In genomic region chr20:25278636-25279361, GRCh38 we compare ENCODE assay signal across 18 cellular contexts. TPM values are rescaled to one million over a fixed set of nuclear protein-coding genes. Genes with fewer than 3 reads are reported as not detected.
DNase-seq lines count a peak whose midpoint lies in the region; ATAC-seq, FAIRE-seq and TF ChIP-seq lines count a peak whose summit lies in the region.
"Had no signal": no experiment of that assay in that cellular context is flagged by ENCODE, and none has a peak within 500 bp of the region (broad histone marks: within the 10 kb centered on the region; RNA-seq: fewer than 3 reads in every experiment).

No MANE protein-coding gene starts in this region.

- TF ChIP-seq EP300 in HepG2 (IDR thresholded peaks at IDR 0.05; ENCODE audit: low read depth in 2 of 2, low read length in 2 of 2) (no peak), HepG2 (CRISPR knock-in tag; IDR thresholded peaks at IDR 0.05; ENCODE audit: borderline replicate concordance) (no peak)

- H3K4me1 ChIP-seq in right lobe of liver: no peaks in the 10 kb centered on the region
- no peaks in the 10 kb centered on the region for H3K4me1 ChIP-seq in HepG2 (ENCODE audit: insufficient read depth, low read length)
- peaks cover 0 to 4% (median 0%) of the 10 kb centered on the region in 3 donors for H3K4me1 ChIP-seq in pancreas
- H3K4me1 ChIP-seq in neural progenitor cell: no peaks in the 10 kb centered on the region
- H3K4me1 ChIP-seq: vagina had no signal

- H3K9me3 ChIP-seq in right lobe of liver: no peaks in the 10 kb centered on the region
- no peaks in the 10 kb centered on the region for H3K9me3 ChIP-seq in HepG2 (ENCODE audit: low read length)
- no peaks in the 10 kb centered on the region for H3K9me3 ChIP-seq in pancreas
- H3K9me3 ChIP-seq in neural progenitor cell (ENCODE audit: low read depth): no peaks in the 10 kb centered on the region
- H3K9me3 ChIP-seq: vagina had no signal

- in situ Hi-C loops in HepG2 (cut with HindIII; ENCODE audit: extremely low pct_ligation_motif_present, low pct_unique_long_range_greater_than_20kb): no loop called here

- no peaks in the 10 kb centered on the region for H3K4me1 Mint-ChIP-seq in neural progenitor cell

- H3K79me2 ChIP-seq in HepG2 (ENCODE audit: insufficient read depth, low read length): no peaks in the 10 kb centered on the region
- no peaks in the 10 kb centered on the region for H3K79me2 ChIP-seq in neural progenitor cell (ENCODE audit: low read depth)

- no peak overlapping the region for H3K27ac Mint-ChIP-seq in neural progenitor cell
- H3K27ac Mint-ChIP-seq: activated naive CD4-positive, alpha-beta T cell treated with anti-CD3 and anti-CD28 coated beads, Interleukin-2, amount 50 U/mL, for 72 hours; natural killer cell; stimulated activated effector memory CD8-positive, alpha-beta T cell treated with anti-CD3 and anti-CD28 coated beads, Interleukin-12 subunit alpha, Interleukin-12 subunit beta, amount 100 ng/mL, for 72 hours had no signal

- 97% methylated on average over 6 of the region's 26 CpGs for whole genome bisulfite sequencing in right lobe of liver (ENCODE audit: insufficient coverage, low coverage, low lambda C conversion rate, missing lambda C conversion rate)
- WGBS in HepG2 (ENCODE audit: low lambda C conversion rate): 96% methylated on average over 24 of the region's 26 CpGs
- 95 to 97% methylated on average over 26 of the region's 26 CpGs for WGBS in pancreas, 2 donors

- H3K4me3 ChIP-seq in right lobe of liver (no peak overlapping the region), HepG2 (replicated peaks in 1 of 3; ENCODE audit: insufficient read depth in 1 of 3, low read depth in 2 of 3, low read length in 3 of 3) (no peak overlapping the region), pancreas (no peak overlapping the region), neural progenitor cell (no peak overlapping the region)
- H3K4me3 ChIP-seq: cardiac muscle cell, lung, vagina had no signal

- no peaks in the 10 kb centered on the region for H3F3A ChIP-seq in neural progenitor cell (ENCODE audit: low read depth)

- H3K36me3 ChIP-seq in right lobe of liver (no peaks in the 10 kb centered on the region), HepG2 (replicated peaks in 1 of 2; ENCODE audit: control insufficient read depth in 1 of 2, insufficient read depth in 2 of 2, low read length in 2 of 2) (peaks cover 62 to 89% of the 10 kb centered on the region in 2 experiments; a peak in 4 of 5 replicates), pancreas (peaks cover 0 to 40% (median 4%) of the 10 kb centered on the region in 3 donors), neural progenitor cell (no peaks in the 10 kb centered on the region)

- no peak for TF ChIP-seq RAD21 in HepG2 (CRISPR knock-in tag; IDR thresholded peaks at IDR 0.05)

- FAIRE-seq in HepG2 (lab: Jason Lieb, UNC) (no peak), pancreas (lab: Jason Lieb, UNC) (no peak)
- FAIRE-seq: G401.6, GM12891 had no signal

- TF ChIP-seq POLR2A in right lobe of liver (IDR thresholded peaks at IDR 0.05): no peak
- no peak for TF ChIP-seq POLR2A in HepG2 (IDR thresholded peaks at IDR 0.05; ENCODE audit: insufficient read depth in 1 of 2, low read depth in 2 of 2, low read length in 2 of 2)

- H3K27me3 Mint-ChIP-seq in neural progenitor cell (ENCODE audit: insufficient read depth, low read depth): no peaks in the 10 kb centered on the region

- H3K27me3 ChIP-seq in right lobe of liver: no peaks in the 10 kb centered on the region
- no peaks in the 10 kb centered on the region for H3K27me3 ChIP-seq in HepG2 (ENCODE audit: control insufficient read depth in 1 of 2, insufficient read depth in 2 of 2, low read length in 2 of 2)
- no peaks in the 10 kb centered on the region for H3K27me3 ChIP-seq in pancreas
- H3K27me3 ChIP-seq in neural progenitor cell: no peaks in the 10 kb centered on the region
- H3K27me3 ChIP-seq: cardiac muscle cell, vagina had no signal

- DNase-seq in right lobe of liver (peak; percentile 17 to 42 (median 37)), HepG2 (ENCODE audit: low spot score) (no peak), cardiac septum (ENCODE audit: low spot score) (peak; percentile 70), pancreas (peak; percentile 4 to 51 (median 12)), NCI-H2227 (lab: John Stamatoyannopoulos, UW; ENCODE audit: unreplicated experiment) (no peak), NCI-H774 (lab: John Stamatoyannopoulos, UW) (no peak), neural progenitor cell (ENCODE audit: low spot score) (no peak)
- DNase-seq: effector CD8-positive, alpha-beta T cell; natural killer cell; NCI-H2081 had no signal

- no peak overlapping the region for H3K4me3 Mint-ChIP-seq in neural progenitor cell
- H3K4me3 Mint-ChIP-seq: natural killer cell; stimulated activated effector memory CD8-positive, alpha-beta T cell treated with anti-CD3 and anti-CD28 coated beads, Interleukin-12 subunit alpha, Interleukin-12 subunit beta, amount 100 ng/mL, for 72 hours had no signal

- no peak for ATAC-seq in right lobe of liver
- no peak for ATAC-seq in HepG2
- no peak for ATAC-seq in pancreas
- no peak for ATAC-seq in GM19467 (IDR thresholded peaks at IDR 0.05; ENCODE audit: unreplicated experiment)
- ATAC-seq: activated naive CD4-positive, alpha-beta T cell treated with anti-CD3 and anti-CD28 coated beads, Interleukin-2, amount 50 U/mL, for 72 hours; natural killer cell; stimulated activated effector memory CD8-positive, alpha-beta T cell treated with anti-CD3 and anti-CD28 coated beads, Interleukin-12 subunit alpha, Interleukin-12 subunit beta, amount 100 ng/mL, for 72 hours had no signal

- H4K20me1 ChIP-seq in HepG2 (ENCODE audit: insufficient read depth, low read length) (no peaks in the 10 kb centered on the region), neural progenitor cell (ENCODE audit: low read depth) (no peaks in the 10 kb centered on the region)

- peaks cover 17% of the 10 kb centered on the region for H3K36me3 Mint-ChIP-seq in neural progenitor cell
- H3K36me3 Mint-ChIP-seq: natural killer cell had no signal

- CTCF ChIA-PET in HepG2 (lab: Yijun Ruan, JAX; ENCODE audit: low intra/inter-chr PET ratio, low total read pairs): no interaction called here

- H3K9ac ChIP-seq in HepG2 (ENCODE audit: insufficient read depth, low read depth, low read length) (no peak overlapping the region), neural progenitor cell (no peak overlapping the region)

- no peaks in the 10 kb centered on the region for H3K9me3 Mint-ChIP-seq in neural progenitor cell
- H3K9me3 Mint-ChIP-seq: activated naive CD4-positive, alpha-beta T cell treated with anti-CD3 and anti-CD28 coated beads, Interleukin-2, amount 50 U/mL, for 72 hours; natural killer cell; stimulated activated effector memory CD8-positive, alpha-beta T cell treated with anti-CD3 and anti-CD28 coated beads, Interleukin-12 subunit alpha, Interleukin-12 subunit beta, amount 100 ng/mL, for 72 hours had no signal

- H3K4me2 ChIP-seq in HepG2 (ENCODE audit: low read depth, low read length) (no peak overlapping the region), neural progenitor cell (no peak overlapping the region)

- H2AFZ ChIP-seq in HepG2 (ENCODE audit: low read length) (no peak overlapping the region), neural progenitor cell (replicated peaks) (no peak overlapping the region)

- TF ChIP-seq CTCF in right lobe of liver (IDR thresholded peaks at IDR 0.05) (no peak), HepG2 (CRISPR knock-in tag; IDR thresholded peaks at IDR 0.05) (no peak), pancreas (IDR thresholded peaks at IDR 0.05) (no peak), neural progenitor cell (IDR thresholded peaks at IDR 0.05) (no peak)

- intact Hi-C loops in right lobe of liver (cut with DNase I): loop anchor here in 1 of 2 donors (10.0 kb wide), 1 partner anchor 84 kb away; the partner anchor contains the start of gene ENTPD6
- intact Hi-C loops in HepG2 (cut with micrococcal nuclease; ENCODE audit: unreplicated experiment): no loop called here
- intact Hi-C loops in cardiac septum (cut with DNase I): no loop called here
- intact Hi-C loops in pancreas (cut with DNase I): no loop called here

- H3K27ac ChIP-seq in right lobe of liver (no peak overlapping the region), HepG2 (ENCODE audit: extremely low read length, insufficient read depth, low read length) (no peak overlapping the region), pancreas (no peak overlapping the region), neural progenitor cell (no peak overlapping the region)
- H3K27ac ChIP-seq: cardiac muscle cell, vagina had no signal

- POLR2A ChIA-PET in HepG2 (lab: Yijun Ruan, JAX): no interaction called here

- no TSS peak for BruUV-seq in HepG2 (replicated peaks; lab: Mats Ljungman, UMichigan)

TF ChIP-seq in HepG2, 621 proteins besides CTCF, POLR2A, EP300 and RAD21 (continues in another document):
- no peak for TF ChIP-seq YEATS4 (CRISPR knock-in tag; IDR thresholded peaks at IDR 0.05; ENCODE audit: borderline replicate concordance)
- TF ChIP-seq MEF2D (CRISPR knock-in tag; IDR thresholded peaks at IDR 0.05): no peak

RNA-seq across cellular contexts. Expression of gene PYGB, which starts 30.9 kb away (rescaled TPM):
- 10 to 100 TPM in 3 of 6 experiments, 1 to 10 TPM in 3; 6.6 to 27.4 (median 13.2) TPM for total RNA-seq in right lobe of liver
- 82.0 and 86.3 TPM in 2 replicates for total RNA-seq in HepG2 (2016; rRNA removed; fragmentation: Illumina TruSeq; extraction: Trizol)
- total RNA-seq in HepG2 (2016; cell fraction: cytosol; rRNA removed; fragmentation: Illumina TruSeq; extraction: Trizol; ENCODE audit: low read depth): 5.4 and 6.5 TPM in 2 replicates
- 69.1 and 89.6 TPM in 2 replicates for total RNA-seq in HepG2 (2016; cell fraction: insoluble cytoplasmic fraction; rRNA removed; fragmentation: Illumina TruSeq; extraction: Trizol)
- 18.0 and 19.5 TPM in 2 replicates for total RNA-seq in HepG2 (2016; cell fraction: membrane; rRNA removed; fragmentation: Illumina TruSeq; extraction: Trizol)
- total RNA-seq in HepG2 (2016; cell fraction: nucleus; rRNA removed; fragmentation: Illumina TruSeq; extraction: Trizol): 59.8 and 63.0 TPM in 2 replicates
- polyA plus RNA-seq in HepG2 (2011; rRNA removed): 24.2 and 37.5 TPM in 2 replicates
- polyA plus RNA-seq in HepG2 (2011; cell fraction: cytosol; rRNA removed): 24.4 and 27.4 TPM in 2 replicates
- polyA plus RNA-seq in HepG2 (2011; cell fraction: nucleus; rRNA removed): 111 and 112 TPM in 2 replicates
- polyA plus RNA-seq in HepG2 (2012): 26.9 and 46.5 TPM in 2 replicates
- polyA plus RNA-seq in HepG2 (2016; cell fraction: cytosol; fragmentation: Illumina TruSeq; extraction: Trizol; ENCODE audit: low read depth): 3.5 TPM in 2 replicates
- polyA plus RNA-seq in HepG2 (2016; cell fraction: insoluble cytoplasmic fraction; fragmentation: Illumina TruSeq; extraction: Trizol; ENCODE audit: low read depth): 45.7 and 58.6 TPM in 2 replicates
- 7.2 and 9.8 TPM in 2 replicates for polyA plus RNA-seq in HepG2 (2016; cell fraction: membrane; fragmentation: Illumina TruSeq; extraction: Trizol; ENCODE audit: low read depth)
- polyA plus RNA-seq in HepG2 (2016; cell fraction: nucleus; fragmentation: Illumina TruSeq; extraction: Trizol; ENCODE audit: insufficient read depth, low read depth): 79.7 and 85.5 TPM in 2 replicates
- polyA minus RNA-seq in HepG2 (2011; rRNA and poly(A)+ RNA removed; ENCODE audit: low replicate concordance): 26.5 and 80.5 TPM in 2 replicates
- 36.1 and 38.1 TPM in 2 replicates for polyA minus RNA-seq in HepG2 (2011; cell fraction: cytosol; rRNA and poly(A)+ RNA removed)
- 27.9 and 31.3 TPM in 2 replicates for polyA minus RNA-seq in HepG2 (2011; cell fraction: nucleus; rRNA and poly(A)+ RNA removed)
- total RNA-seq in cardiac septum: 386 TPM
- total RNA-seq in pancreas: 10 to 100 TPM; 17.4 to 25.0 (median 23.7) TPM
- 10 to 100 TPM; 37.2 TPM for polyA plus RNA-seq in pancreas
- 40.9 and 76.7 TPM in 2 replicates for total RNA-seq in neural progenitor cell (ENCODE audit: low replicate concordance)

Comparison
In these comparisons a context has a peak if more than half of its experiments do, and no peak if none do; other contexts are left out.
1. DNase-seq: peak in right lobe of liver (3 of 3), cardiac septum (single experiment) and pancreas (6 of 6); none in HepG2 (single experiment), NCI-H2227 (single experiment), NCI-H774 (single experiment) and neural progenitor cell (single experiment).